Comparison of ENCODE assay signal across 10 cellular contexts in genomic region chr9:2126331-2126789, GRCh38.
DNase-seq lines count a peak whose midpoint lies in the region; ATAC-seq lines count a peak whose summit lies in the region.
"Had no signal": no experiment of that assay in that cellular context is flagged by ENCODE, and none has a peak within 500 bp of the region (broad histone marks: within the 10 kb centered on the region; RNA-seq: fewer than 3 reads in every experiment).

No MANE protein-coding gene starts in this region.

- H3K4me3 ChIP-seq in skeletal muscle cell (ENCODE audit: low read depth, low read length): no peak overlapping the region

- no peaks in the 10 kb centered on the region for H3K27me3 Mint-ChIP-seq in activated naive CD8-positive, alpha-beta T cell treated with anti-CD3 and anti-CD28 coated beads, Interleukin-2, amount 10 ng/mL, durations not matched to agents 7 days and 5 days

- peak overlapping the region; percentile 78 for H3K27ac Mint-ChIP-seq in activated naive CD8-positive, alpha-beta T cell treated with anti-CD3 and anti-CD28 coated beads, Interleukin-2, amount 10 ng/mL, durations not matched to agents 7 days and 5 days

- peak; percentile 7 for ATAC-seq in GM18498 (IDR thresholded peaks at IDR 0.05; ENCODE audit: unreplicated experiment)
- no peak for ATAC-seq in activated naive CD8-positive, alpha-beta T cell treated with anti-CD3 and anti-CD28 coated beads, Interleukin-2, amount 10 ng/mL, durations not matched to agents 7 days and 5 days (ENCODE audit: low read depth)
- peak; percentile 29 to 73 for ATAC-seq in left cardiac atrium
- no peak for ATAC-seq in HG03571 (IDR thresholded peaks at IDR 0.05; ENCODE audit: unreplicated experiment)
- no peak for ATAC-seq in HG03045 (IDR thresholded peaks at IDR 0.05; ENCODE audit: unreplicated experiment)

- H3K4me3 Mint-ChIP-seq in activated naive CD8-positive, alpha-beta T cell treated with anti-CD3 and anti-CD28 coated beads, Interleukin-2, amount 10 ng/mL, durations not matched to agents 7 days and 5 days: peak overlapping the region; percentile 48
- H3K4me3 Mint-ChIP-seq: activated T-helper 1 cell treated with anti-CD3 and anti-CD28 coated beads, Interleukin-12 subunit alpha, Interleukin-12 subunit beta, Interleukin-2, Interleukin-4 antibody, amounts not matched to agents 30 ng/mL and 10 ng/mL and 1 ng/mL, durations not matched to agents 14 hours and 24 hours and 36 hours had no signal

- H3K9me3 Mint-ChIP-seq in activated naive CD8-positive, alpha-beta T cell treated with anti-CD3 and anti-CD28 coated beads, Interleukin-2, amount 10 ng/mL, durations not matched to agents 7 days and 5 days: no peaks in the 10 kb centered on the region
- H3K9me3 Mint-ChIP-seq: activated T-helper 1 cell treated with anti-CD3 and anti-CD28 coated beads, Interleukin-12 subunit alpha, Interleukin-12 subunit beta, Interleukin-2, Interleukin-4 antibody, amounts not matched to agents 30 ng/mL and 10 ng/mL and 1 ng/mL, durations not matched to agents 14 hours and 24 hours and 36 hours had no signal

- DNase-seq in activated naive CD8-positive, alpha-beta T cell treated with anti-CD3 and anti-CD28 coated beads, Interleukin-2, amount 10 ng/mL, durations not matched to agents 7 days and 5 days: no peak
- DNase-seq in left cardiac atrium (no peak), skeletal muscle cell (ENCODE audit: low read depth) (peak; percentile 34), SKM-1 (lab: John Stamatoyannopoulos, UW; ENCODE audit: unreplicated experiment) (no peak), NAMALWA (ENCODE audit: low spot score) (no peak)
- DNase-seq: Karpas-422 had no signal

- POLR2A ChIA-PET in activated naive CD8-positive, alpha-beta T cell treated with anti-CD3 and anti-CD28 coated beads, Interleukin-2, amount 10 ng/mL, durations not matched to agents 7 days and 5 days (lab: Charles Lee): no interaction called here

- H3K4me1 Mint-ChIP-seq in activated naive CD8-positive, alpha-beta T cell treated with anti-CD3 and anti-CD28 coated beads, Interleukin-2, amount 10 ng/mL, durations not matched to agents 7 days and 5 days: peaks cover 22% of the 10 kb centered on the region

- peaks cover 41% of the 10 kb centered on the region for H3K36me3 Mint-ChIP-seq in activated naive CD8-positive, alpha-beta T cell treated with anti-CD3 and anti-CD28 coated beads, Interleukin-2, amount 10 ng/mL, durations not matched to agents 7 days and 5 days

- intact Hi-C loops in left cardiac atrium (cut with DNase I): no loop called here

Comparison
In these comparisons a context has a peak if more than half of its experiments do, and no peak if none do; other contexts are left out.
1. ATAC-seq: peak in GM18498 (single experiment) and left cardiac atrium (2 of 2); none in activated naive CD8-positive, alpha-beta T cell treated with anti-CD3 and anti-CD28 coated beads, Interleukin-2, amount 10 ng/mL, durations not matched to agents 7 days and 5 days (single experiment), HG03571 (single experiment) and HG03045 (single experiment).